32 cellular contexts compared by ENCODE assay signal in genomic region chr12:54627304-54627703, GRCh38. TPM values are rescaled to one million over a fixed set of nuclear protein-coding genes. Genes with fewer than 3 reads are reported as not detected.
"Had no signal": no experiment of that assay in that cellular context is flagged by ENCODE, and none has a peak within 500 bp of the region (broad histone marks: within the 10 kb centered on the region; RNA-seq: fewer than 3 reads in every experiment).

No MANE protein-coding gene starts in this region.

- H3K36me3 Mint-ChIP-seq: activated naive CD4-positive, alpha-beta T cell treated with anti-CD3 and anti-CD28 coated beads, Interleukin-2, amount 10 ng/mL, durations not matched to agents 7 days and 5 days; activated naive CD8-positive, alpha-beta T cell treated with anti-CD3 and anti-CD28 coated beads, Interleukin-2, amount 10 ng/mL, durations not matched to agents 7 days and 5 days; brain had no signal

- H3K4me1 Mint-ChIP-seq: activated CD4-positive, alpha-beta T cell treated with anti-CD3 and anti-CD28 coated beads for 36 hours; activated CD4-positive, alpha-beta T cell treated with anti-CD3 and anti-CD28 coated beads, Interleukin-2, amount 10 ng/mL, durations not matched to agents 24 days and 14 days; activated naive CD4-positive, alpha-beta T cell treated with anti-CD3 and anti-CD28 coated beads, Interleukin-2, amount 10 ng/mL, durations not matched to agents 7 days and 5 days; activated naive CD8-positive, alpha-beta T cell treated with anti-CD3 and anti-CD28 coated beads, Interleukin-2, amount 10 ng/mL, durations not matched to agents 7 days and 5 days; brain had no signal

- H3K4me1 ChIP-seq: ascending aorta, esophagus muscularis mucosa, foreskin keratinocyte, heart left ventricle had no signal

- H3K9me3 Mint-ChIP-seq: central memory CD8-positive, alpha-beta T cell had no signal

- H3K27ac Mint-ChIP-seq: activated CD4-positive, alpha-beta memory T cell treated with anti-CD3 and anti-CD28 coated beads for 36 hours; activated CD4-positive, alpha-beta T cell treated with anti-CD3 and anti-CD28 coated beads for 36 hours; activated CD4-positive, alpha-beta T cell treated with anti-CD3 and anti-CD28 coated beads, Interleukin-2, amount 10 ng/mL, durations not matched to agents 24 days and 14 days; activated CD8-positive, alpha-beta T cell treated with anti-CD3 and anti-CD28 coated beads, Interleukin-2, amount 10 ng/mL, durations not matched to agents 7 days and 5 days; activated naive CD4-positive, alpha-beta T cell treated with anti-CD3 and anti-CD28 coated beads, Interleukin-2, amount 10 ng/mL, durations not matched to agents 7 days and 5 days; activated naive CD4-positive, alpha-beta T cell treated with anti-CD3 and anti-CD28 coated beads, Interleukin-2, amount 50 U/mL, for 72 hours; activated naive CD8-positive, alpha-beta T cell treated with anti-CD3 and anti-CD28 coated beads, Interleukin-2, amount 10 ng/mL, durations not matched to agents 7 days and 5 days; activated T-cell treated with anti-CD3 and anti-CD28 coated beads, Interleukin-2, amount 50 U/mL, for 24 hours; activated T-cell treated with anti-CD3 and anti-CD28 coated beads, Interleukin-2, amount 50 U/mL, for 72 hours; brain; dendritic cell treated with granulocyte-macrophage colony-stimulating factor and Interleukin-4, amounts not matched to agents 40 ng/mL and 50 ng/mL, for 4 days had no signal

- H3K4me3 Mint-ChIP-seq: activated CD4-positive, alpha-beta memory T cell treated with anti-CD3 and anti-CD28 coated beads for 36 hours; activated CD4-positive, alpha-beta T cell treated with anti-CD3 and anti-CD28 coated beads for 36 hours; activated CD4-positive, alpha-beta T cell treated with anti-CD3 and anti-CD28 coated beads, Interleukin-2, amount 10 ng/mL, durations not matched to agents 24 days and 14 days; activated CD8-positive, alpha-beta T cell treated with anti-CD3 and anti-CD28 coated beads, Interleukin-2, amount 10 ng/mL, durations not matched to agents 7 days and 5 days; activated naive CD4-positive, alpha-beta T cell treated with anti-CD3 and anti-CD28 coated beads, Interleukin-2, amount 10 ng/mL, durations not matched to agents 7 days and 5 days; activated naive CD8-positive, alpha-beta T cell treated with anti-CD3 and anti-CD28 coated beads, Interleukin-2, amount 10 ng/mL, durations not matched to agents 7 days and 5 days; activated T-cell treated with anti-CD3 and anti-CD28 coated beads, Interleukin-2, amount 50 U/mL, for 24 hours; activated T-cell treated with anti-CD3 and anti-CD28 coated beads, Interleukin-2, amount 50 U/mL, for 72 hours; brain; central memory CD8-positive, alpha-beta T cell; dendritic cell treated with granulocyte-macrophage colony-stimulating factor and Interleukin-4, amounts not matched to agents 40 ng/mL and 50 ng/mL, for 4 days had no signal

- H3K36me3 ChIP-seq: ascending aorta, esophagus muscularis mucosa, gastrocnemius medialis, heart left ventricle had no signal

- DNase-seq: activated CD4-positive, alpha-beta memory T cell treated with anti-CD3 and anti-CD28 coated beads for 36 hours; activated CD4-positive, alpha-beta T cell treated with anti-CD3 and anti-CD28 coated beads for 36 hours; activated CD4-positive, alpha-beta T cell treated with anti-CD3 and anti-CD28 coated beads, Interleukin-2, amount 10 ng/mL, durations not matched to agents 24 days and 14 days; activated CD4-positive, CD25-positive, alpha-beta regulatory T cell; activated CD4-positive, CD25-positive, alpha-beta regulatory T cell treated with anti-CD3 and anti-CD28 coated beads, Interleukin-2, amount 50 U/mL, for 72 hours; activated CD8-positive, alpha-beta T cell treated with anti-CD3 and anti-CD28 coated beads, Interleukin-2, amount 10 ng/mL, durations not matched to agents 7 days and 5 days; activated gamma-delta T cell; activated naive CD4-positive, alpha-beta T cell; activated naive CD4-positive, alpha-beta T cell treated with anti-CD3 and anti-CD28 coated beads, Interleukin-2, amount 10 ng/mL, durations not matched to agents 7 days and 5 days; activated naive CD8-positive, alpha-beta T cell treated with anti-CD3 and anti-CD28 coated beads, Interleukin-2, amount 10 ng/mL, durations not matched to agents 7 days and 5 days; activated T-cell treated with anti-CD3 and anti-CD28 coated beads for 4 hours; activated T-cell treated with anti-CD3 and anti-CD28 coated beads, Interleukin-2, amount 50 U/mL, for 24 hours; activated T-cell treated with anti-CD3 and anti-CD28 coated beads, Interleukin-2, amount 50 U/mL, for 72 hours; dorsolateral prefrontal cortex; effector memory CD4-positive, alpha-beta T cell; erythroblast; foreskin keratinocyte; gastrocnemius medialis; glutamatergic neuron; heart left ventricle; T-helper 2 cell had no signal

- H3K4me3 ChIP-seq: ascending aorta, coronary artery, dorsolateral prefrontal cortex, esophagus muscularis mucosa, gastrocnemius medialis, heart left ventricle had no signal

- ATAC-seq: activated CD4-positive, alpha-beta T cell treated with anti-CD3 and anti-CD28 coated beads for 36 hours; activated CD8-positive, alpha-beta T cell treated with anti-CD3 and anti-CD28 coated beads, Interleukin-2, amount 10 ng/mL, durations not matched to agents 7 days and 5 days; activated naive CD4-positive, alpha-beta T cell treated with anti-CD3 and anti-CD28 coated beads, Interleukin-2, amount 50 U/mL, for 72 hours; activated T-cell treated with anti-CD3 and anti-CD28 coated beads, Interleukin-2, amount 50 U/mL, for 72 hours; foreskin keratinocyte; gastrocnemius medialis; heart left ventricle had no signal

- FAIRE-seq: bronchial epithelial cell had no signal

- H3K27ac ChIP-seq: ascending aorta, coronary artery, dorsolateral prefrontal cortex, esophagus muscularis mucosa, foreskin keratinocyte, gastrocnemius medialis, heart left ventricle had no signal

- H3K9me3 ChIP-seq: ascending aorta, gastrocnemius medialis had no signal

RNA-seq across cellular contexts. Expression of gene LACRT, which starts 7.4 kb away (rescaled TPM):
- total RNA-seq: activated CD4-positive, alpha-beta memory T cell treated with anti-CD3 and anti-CD28 coated beads for 36 hours; activated CD4-positive, alpha-beta T cell treated with anti-CD3 and anti-CD28 coated beads for 36 hours; activated CD4-positive, alpha-beta T cell treated with anti-CD3 and anti-CD28 coated beads, Interleukin-2, amount 10 ng/mL, durations not matched to agents 24 days and 14 days; activated CD8-positive, alpha-beta T cell treated with anti-CD3 and anti-CD28 coated beads, Interleukin-2, amount 10 ng/mL, durations not matched to agents 7 days and 5 days; activated naive CD4-positive, alpha-beta T cell treated with anti-CD3 and anti-CD28 coated beads, Interleukin-2, amount 50 U/mL, for 72 hours; activated naive CD8-positive, alpha-beta T cell treated with anti-CD3 and anti-CD28 coated beads, Interleukin-2, amount 10 ng/mL, durations not matched to agents 7 days and 5 days; activated T-cell treated with anti-CD3 and anti-CD28 coated beads, Interleukin-2, amount 50 U/mL, for 72 hours; ascending aorta; bronchial epithelial cell; cardiac septum; cerebellum; dorsolateral prefrontal cortex; esophagus muscularis mucosa; foreskin keratinocyte; gastrocnemius medialis; heart left ventricle; T-helper 1 cell treated with Interleukin-12 subunit alpha and Interleukin-12 subunit beta and Interleukin-4 antibody, amounts not matched to agents 30 ng/mL and 1 ng/mL, for 36 hours had no signal
- polyA plus RNA-seq: foreskin keratinocyte, heart left ventricle had no signal

RNA-seq across cellular contexts. Expression of gene DCD, which starts 20.9 kb away (rescaled TPM):
- total RNA-seq: activated CD4-positive, alpha-beta memory T cell treated with anti-CD3 and anti-CD28 coated beads for 36 hours; activated CD4-positive, alpha-beta T cell treated with anti-CD3 and anti-CD28 coated beads for 36 hours; activated CD4-positive, alpha-beta T cell treated with anti-CD3 and anti-CD28 coated beads, Interleukin-2, amount 10 ng/mL, durations not matched to agents 24 days and 14 days; activated CD8-positive, alpha-beta T cell treated with anti-CD3 and anti-CD28 coated beads, Interleukin-2, amount 10 ng/mL, durations not matched to agents 7 days and 5 days; activated naive CD4-positive, alpha-beta T cell treated with anti-CD3 and anti-CD28 coated beads, Interleukin-2, amount 50 U/mL, for 72 hours; activated naive CD8-positive, alpha-beta T cell treated with anti-CD3 and anti-CD28 coated beads, Interleukin-2, amount 10 ng/mL, durations not matched to agents 7 days and 5 days; activated T-cell treated with anti-CD3 and anti-CD28 coated beads, Interleukin-2, amount 50 U/mL, for 72 hours; ascending aorta; bronchial epithelial cell; cardiac septum; cerebellum; dorsolateral prefrontal cortex; esophagus muscularis mucosa; foreskin keratinocyte; gastrocnemius medialis; heart left ventricle; T-helper 1 cell treated with Interleukin-12 subunit alpha and Interleukin-12 subunit beta and Interleukin-4 antibody, amounts not matched to agents 30 ng/mL and 1 ng/mL, for 36 hours had no signal
- polyA plus RNA-seq: foreskin keratinocyte, heart left ventricle had no signal

RNA-seq across cellular contexts. Expression of gene PPP1R1A, which starts 38.8 kb away (rescaled TPM):
- total RNA-seq: activated CD4-positive, alpha-beta memory T cell treated with anti-CD3 and anti-CD28 coated beads for 36 hours; activated CD4-positive, alpha-beta T cell treated with anti-CD3 and anti-CD28 coated beads for 36 hours; activated CD4-positive, alpha-beta T cell treated with anti-CD3 and anti-CD28 coated beads, Interleukin-2, amount 10 ng/mL, durations not matched to agents 24 days and 14 days; activated CD8-positive, alpha-beta T cell treated with anti-CD3 and anti-CD28 coated beads, Interleukin-2, amount 10 ng/mL, durations not matched to agents 7 days and 5 days; activated naive CD4-positive, alpha-beta T cell treated with anti-CD3 and anti-CD28 coated beads, Interleukin-2, amount 50 U/mL, for 72 hours; activated naive CD8-positive, alpha-beta T cell treated with anti-CD3 and anti-CD28 coated beads, Interleukin-2, amount 10 ng/mL, durations not matched to agents 7 days and 5 days; activated T-cell treated with anti-CD3 and anti-CD28 coated beads, Interleukin-2, amount 50 U/mL, for 72 hours; bronchial epithelial cell; foreskin keratinocyte; T-helper 1 cell treated with Interleukin-12 subunit alpha and Interleukin-12 subunit beta and Interleukin-4 antibody, amounts not matched to agents 30 ng/mL and 1 ng/mL, for 36 hours had no signal
- polyA plus RNA-seq: foreskin keratinocyte had no signal
